Comparison of ENCODE assay signal across 8 cellular contexts in the genomic region with DNA sequence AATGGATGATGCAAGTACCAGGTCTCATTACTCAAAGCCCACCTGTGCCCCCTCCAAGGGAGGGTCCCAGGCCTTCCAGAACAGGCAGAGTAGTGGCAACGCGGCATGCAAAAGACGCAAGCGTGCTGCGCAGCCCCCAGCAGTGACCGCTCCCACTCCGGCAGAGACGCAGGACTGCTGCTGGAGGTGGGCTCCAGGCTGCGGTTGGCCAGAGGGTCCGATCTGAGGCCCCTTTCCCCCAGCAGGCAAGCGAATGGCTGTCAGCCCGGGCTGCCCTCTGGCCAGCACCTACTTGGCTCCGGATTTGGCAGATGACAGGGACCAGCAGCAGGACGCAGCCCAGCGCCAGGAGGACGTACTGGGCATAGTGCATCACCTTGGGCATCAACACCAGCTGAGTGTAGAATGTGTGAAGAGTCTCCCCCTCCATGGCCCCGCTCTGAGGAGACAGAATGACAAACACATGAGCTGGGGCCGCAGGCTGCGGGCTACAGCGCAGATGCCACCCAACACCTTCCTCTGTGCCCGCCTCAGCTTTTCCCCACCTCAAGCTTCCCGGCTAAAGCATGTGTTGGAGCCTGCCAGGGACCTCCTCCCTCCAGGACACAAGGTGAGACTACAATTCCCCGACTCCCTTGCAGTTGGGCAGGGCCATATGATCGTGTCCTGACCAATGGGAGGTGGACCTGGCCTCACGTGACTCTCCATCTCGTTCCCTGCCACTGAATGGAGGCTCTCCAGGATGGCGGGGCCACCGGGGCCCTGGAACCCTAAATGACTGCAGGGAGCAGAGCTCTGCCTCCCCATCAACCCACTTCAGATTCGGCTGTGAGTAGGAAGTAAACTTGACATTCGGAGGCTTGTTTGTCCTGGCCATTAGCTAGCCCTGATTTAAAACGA.
DNase-seq lines count a peak whose midpoint lies in the region; ATAC-seq, FAIRE-seq and TF ChIP-seq lines count a peak whose summit lies in the region.

No MANE protein-coding gene starts in this region.

- peaks cover 55% of the 10 kb centered on the region for H3K36me3 ChIP-seq in RWPE2 (ENCODE audit: low read depth)
- peaks cover 45% of the 10 kb centered on the region; the same call in 1 of the 2 replicates for H3K36me3 ChIP-seq in OCI-LY7 (ENCODE audit: insufficient read depth, low read length)

- no peak for TF ChIP-seq CTCF in RWPE2 (IDR thresholded peaks at IDR 0.05; ENCODE audit: poor library complexity, severe bottlenecking)
- no peak for TF ChIP-seq CTCF in OCI-LY7 (conservative IDR thresholded peaks at IDR 0.05; ENCODE audit: low read length)
- no peak for TF ChIP-seq CTCF in Calu3 (IDR thresholded peaks at IDR 0.05; ENCODE audit: unreplicated experiment)

- no peaks in the 10 kb centered on the region for H3K27me3 Mint-ChIP-seq in Calu3 (ENCODE audit: unreplicated experiment)

- H3K27ac ChIP-seq in RWPE2 (ENCODE audit: poor library complexity, severe bottlenecking) (no peak overlapping the region), OCI-LY7 (ENCODE audit: low read depth, low read length, poor library complexity, severe bottlenecking) (no peak overlapping the region)

- no peak overlapping the region for H2AFZ ChIP-seq in OCI-LY7 (ENCODE audit: low read length)

- H3K9me3 ChIP-seq in RWPE2 (ENCODE audit: severe bottlenecking): no peaks in the 10 kb centered on the region
- no peaks in the 10 kb centered on the region for H3K9me3 ChIP-seq in OCI-LY7 (ENCODE audit: low read length)

- intact Hi-C loops in OCI-LY7 (cut with micrococcal nuclease; ENCODE audit: unreplicated experiment) (no loop called here), Calu3 (cut with micrococcal nuclease; ENCODE audit: unreplicated experiment) (no loop called here)

- DNase-seq in C1 segment of cervical spinal cord (lab: John Stamatoyannopoulos, UW): peak in 13 of 14 donors; percentile 14 to 94 (median 61)
- no peak for DNase-seq in RWPE2 (ENCODE audit: low spot score)
- peak; percentile 80 to 81 for DNase-seq in frontal cortex (ENCODE audit: low spot score in 2 of 2)
- DNase-seq in nucleus accumbens (lab: John Stamatoyannopoulos, UW): peak; percentile 27 to 94 (median 76)
- DNase-seq in OCI-LY7 (ENCODE audit: low spot score): no peak
- DNase-seq in COLO829 (ENCODE audit: low spot score): no peak
- no peak for DNase-seq in Calu3

- H3K4me2 ChIP-seq in OCI-LY7 (ENCODE audit: low read length): no peak overlapping the region

- H3K4me3 ChIP-seq in RWPE2 (ENCODE audit: severe bottlenecking): no peak overlapping the region
- H3K4me3 ChIP-seq in OCI-LY7 (ENCODE audit: low read depth, low read length, poor library complexity, severe bottlenecking): no peak overlapping the region

- CTCF ChIA-PET in OCI-LY7 (lab: Charles Lee; ENCODE audit: unreplicated experiment) (no interaction called here), Calu3 (lab: Charles Lee) (no interaction called here)

- no peak for FAIRE-seq in frontal cortex (lab: Jason Lieb, UNC)

- H3K79me2 ChIP-seq in OCI-LY7 (ENCODE audit: insufficient read depth, low read depth, low read length): no peaks in the 10 kb centered on the region

- H3K27me3 ChIP-seq in RWPE2 (ENCODE audit: insufficient read depth, poor library complexity, severe bottlenecking): no peaks in the 10 kb centered on the region

- H3K4me3 Mint-ChIP-seq in Calu3 (ENCODE audit: low read depth, unreplicated experiment): no peak overlapping the region

- POLR2A ChIA-PET in OCI-LY7 (lab: Charles Lee): interaction anchor here (0.6 to 1.2 kb wide), 3 partner anchors 11 to 230 kb away, joined by 3 to 9 read pairs (median 8); no protein-coding TSS in a partner anchor

- no peaks in the 10 kb centered on the region for H4K20me1 ChIP-seq in OCI-LY7 (ENCODE audit: insufficient read depth, low read length)

- no peaks in the 10 kb centered on the region for H3K9me3 Mint-ChIP-seq in Calu3 (ENCODE audit: low read depth, unreplicated experiment)

- H3K27ac Mint-ChIP-seq in Calu3 (ENCODE audit: unreplicated experiment): no peak overlapping the region

- ATAC-seq in RWPE2 (ENCODE audit: low read depth): peak; percentile 77
- no peak for ATAC-seq in GM19463 (IDR thresholded peaks at IDR 0.05; ENCODE audit: unreplicated experiment)

- no peaks in the 10 kb centered on the region for H3K4me1 ChIP-seq in RWPE2 (ENCODE audit: insufficient read depth, poor library complexity, severe bottlenecking)
- peaks cover 44% of the 10 kb centered on the region for H3K4me1 ChIP-seq in OCI-LY7 (ENCODE audit: insufficient read depth, low read length, poor library complexity, severe bottlenecking)

- no peaks in the 10 kb centered on the region for H3K4me1 Mint-ChIP-seq in Calu3 (ENCODE audit: low read depth, unreplicated experiment)

- no peaks in the 10 kb centered on the region for H3K9me2 ChIP-seq in OCI-LY7 (ENCODE audit: insufficient read depth, low read length)

- no peaks in the 10 kb centered on the region for H3K36me3 Mint-ChIP-seq in Calu3 (ENCODE audit: insufficient read depth, unreplicated experiment)

- BruUV-seq in OCI-LY7 (replicated peaks; lab: Mats Ljungman, UMichigan) (no TSS peak), Calu3 (replicated peaks; lab: Mats Ljungman, UMichigan) (no TSS peak)

Comparison
In these comparisons a context has a peak if more than half of its experiments do, and no peak if none do; other contexts are left out.
1. DNase-seq: peak in C1 segment of cervical spinal cord (13 of 14), frontal cortex (2 of 2) and nucleus accumbens (56 of 56); none in RWPE2 (single experiment), OCI-LY7 (single experiment), COLO829 (single experiment) and Calu3 (single experiment).